Comparison of ENCODE assay signal across 8 cellular contexts in genomic region chr7:145036592-145037386, GRCh38.
DNase-seq lines count a peak whose midpoint lies in the region; ATAC-seq and TF ChIP-seq lines count a peak whose summit lies in the region.

No MANE protein-coding gene starts in this region.

- H3K56ac ChIP-seq in mesendoderm (ENCODE audit: low read length), result no peak overlapping the region

- H3K79me2 ChIP-seq in mesendoderm (ENCODE audit: control insufficient read depth, insufficient read depth, low read length), result no peaks in the 10 kb centered on the region

- no peak overlapping the region for H3K23ac ChIP-seq in mesendoderm (ENCODE audit: low read length)

- ATAC-seq in Right ventricle myocardium inferior, result no peak

- no peak overlapping the region for H2BK5ac ChIP-seq in mesendoderm (ENCODE audit: low read length)

- H4K5ac ChIP-seq in mesendoderm (ENCODE audit: low read length), result no peak overlapping the region

- H3K9me3 ChIP-seq in cardiac muscle cell (ENCODE audit: low read depth) (no peaks in the 10 kb centered on the region), HAP-1 (no peaks in the 10 kb centered on the region), transverse colon (no peaks in the 10 kb centered on the region)

- no peak for TF ChIP-seq EP300 in transverse colon (IDR thresholded peaks at IDR 0.05; ENCODE audit: low read depth)

- H2BK15ac ChIP-seq in mesendoderm (replicated peaks; ENCODE audit: low read depth), result no peak overlapping the region

- H4K8ac ChIP-seq in mesendoderm (ENCODE audit: low read depth, low read length), result no peak overlapping the region

- no peaks in the 10 kb centered on the region for H3K79me1 ChIP-seq in mesendoderm (ENCODE audit: low read length)

- no peak overlapping the region for H3K9ac ChIP-seq in mesendoderm (ENCODE audit: low read length)

- no peak overlapping the region for H2BK120ac ChIP-seq in mesendoderm (ENCODE audit: low read depth, low read length)

- TF ChIP-seq CTCF in cardiac muscle cell (IDR thresholded peaks at IDR 0.05; ENCODE audit: low read depth, low read length) (peak; percentile 74), transverse colon (IDR thresholded peaks at IDR 0.05) (peak; percentile 44 to 75 (median 71))

- H3K4me3 ChIP-seq in cardiac muscle cell (no peak overlapping the region), HAP-1 (no peak overlapping the region), mesendoderm (ENCODE audit: low read length) (no peak overlapping the region), transverse colon (no peak overlapping the region)

- no peak overlapping the region for H3K4me2 ChIP-seq in mesendoderm (ENCODE audit: low read length)

- H3K4me1 ChIP-seq in cardiac muscle cell (ENCODE audit: low read depth) (no peaks in the 10 kb centered on the region), HAP-1 (no peaks in the 10 kb centered on the region), mesendoderm (ENCODE audit: control insufficient read depth, low read depth, low read length) (no peaks in the 10 kb centered on the region), transverse colon (no peaks in the 10 kb centered on the region)

- no peak overlapping the region for H3K27ac ChIP-seq in cardiac muscle cell
- H3K27ac ChIP-seq in mesendoderm (ENCODE audit: low read depth, low read length), result no peak overlapping the region
- no peak overlapping the region for H3K27ac ChIP-seq in transverse colon

- intact Hi-C loops in Right ventricle myocardium inferior (cut with DNase I), result no loop called here
- intact Hi-C loops in transverse colon (cut with DNase I; ENCODE audit: low total_unique reads), result no loop called here

- in situ Hi-C loops in HAP-1 (cut with MboI; ENCODE audit: low sequenced_read_pairs) (no loop called here), transverse colon (cut with MboI; ENCODE audit: low pct_ligation_motif_present in 1 of 4, low pct_unique_long_range_greater_than_20kb in 1 of 4, low sequenced_read_pairs in 3 of 4) (loop anchor here (25.0 kb wide), 1 partner anchor 1051 kb away; no protein-coding TSS in a partner anchor)

- DNase-seq in cardiac muscle cell (ENCODE audit: low read depth in 1 of 2, low spot score in 1 of 2) (peak; percentile 64 to 69), Right ventricle myocardium inferior (ENCODE audit: missing footprints) (no peak), HAP-1 (ENCODE audit: low spot score in 2 of 2) (peak; percentile 53 to 68), M059J (ENCODE audit: low read depth) (peak; percentile 24), SW480 (ENCODE audit: low spot score) (peak; percentile 34), dermis microvascular lymphatic vessel endothelial cell (ENCODE audit: low read depth in 2 of 2) (peak; percentile 36 to 49), mesendoderm (peak; percentile 71), transverse colon (no peak)

- no peak overlapping the region for H3K4ac ChIP-seq in mesendoderm (ENCODE audit: low read depth, low read length)

- H3K36me3 ChIP-seq in cardiac muscle cell (no peaks in the 10 kb centered on the region), HAP-1 (replicated peaks) (no peaks in the 10 kb centered on the region), mesendoderm (ENCODE audit: control insufficient read depth, insufficient read depth, low read length) (no peaks in the 10 kb centered on the region), transverse colon (no peaks in the 10 kb centered on the region)

- TF ChIP-seq POLR2A in transverse colon (IDR thresholded peaks at IDR 0.05), result no peak

- no peak overlapping the region for H2AK5ac ChIP-seq in mesendoderm (ENCODE audit: low read length)

- no peak overlapping the region for H3K18ac ChIP-seq in mesendoderm (ENCODE audit: low read length)

- no CpG with 5 or more reads among the region's 4 CpGs for WGBS in mesendoderm (ENCODE audit: extremely low coverage, insufficient coverage, low lambda C conversion rate)
- WGBS in transverse colon (ENCODE audit: low coverage in 1 of 2), 2 donors, result 0 to 4% methylated on average over 4 of the region's 4 CpGs

- H3K27me3 ChIP-seq in cardiac muscle cell (no peaks in the 10 kb centered on the region), HAP-1 (ENCODE audit: low read depth) (no peaks in the 10 kb centered on the region), mesendoderm (ENCODE audit: insufficient read depth, low read length, poor library complexity) (no peaks in the 10 kb centered on the region), transverse colon (no peaks in the 10 kb centered on the region)

Comparison
In these comparisons a context has a peak if more than half of its experiments do, and no peak if none do; other contexts are left out.
1. DNase-seq: peak in cardiac muscle cell (2 of 2), HAP-1 (2 of 2), M059J (single experiment), SW480 (single experiment), dermis microvascular lymphatic vessel endothelial cell (2 of 2) and mesendoderm (single experiment); none in Right ventricle myocardium inferior (single experiment) and transverse colon (single experiment).